8 cellular contexts compared by ENCODE assay signal in the genomic region with DNA sequence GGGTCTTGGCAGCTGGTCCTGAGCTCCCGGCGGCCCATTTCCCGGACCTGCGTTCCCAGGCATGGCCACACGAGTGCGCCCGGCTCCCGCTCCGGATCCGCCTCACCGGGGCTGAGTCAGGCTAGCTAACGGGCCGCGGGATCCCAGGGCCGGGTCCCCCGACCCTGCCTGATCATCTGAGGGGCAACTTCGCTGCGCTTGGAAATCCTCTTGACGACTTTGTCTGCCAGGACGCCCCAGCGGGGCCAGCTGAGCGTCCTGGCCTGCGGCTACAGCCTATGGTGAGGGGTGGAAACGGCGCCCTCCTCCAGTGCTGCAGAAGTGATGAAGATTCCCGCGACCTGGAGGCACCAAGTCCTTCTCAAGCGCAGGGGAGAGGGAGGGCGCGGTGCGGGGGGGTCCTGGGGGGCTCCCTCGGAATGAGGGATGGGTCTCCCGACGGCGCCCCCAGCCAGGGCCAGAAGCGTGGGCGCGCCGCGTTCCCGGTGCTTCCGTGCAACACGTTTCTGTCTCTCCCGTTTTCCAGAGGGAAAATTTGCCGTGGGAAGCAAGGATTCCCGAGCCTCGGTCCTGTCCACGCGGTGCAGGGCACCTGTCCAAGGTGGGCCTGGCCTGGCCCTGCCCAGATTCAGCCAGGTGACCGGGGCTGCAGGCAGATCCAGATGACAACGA.
DNase-seq lines count a peak whose midpoint lies in the region; ATAC-seq, FAIRE-seq and TF ChIP-seq lines count a peak whose summit lies in the region.

No MANE protein-coding gene starts in this region.

- peak; percentile 91 for TF ChIP-seq CTCF in GM10248 (IDR thresholded peaks at IDR 0.05; ENCODE audit: control extremely low read depth, extremely low read depth, low read depth, missing control alignments)
- TF ChIP-seq CTCF in lower lobe of right lung (IDR thresholded peaks at IDR 0.05), result peak; percentile 86

- no peak overlapping the region for H3K27ac ChIP-seq in lower lobe of right lung

- DNase-seq in GM10248 (ENCODE audit: extremely low spot score), result peak; percentile 80
- DNase-seq in H54 (ENCODE audit: insufficient read length, low spot score), result peak; percentile 76
- peak; percentile 46 for DNase-seq in LoVo (ENCODE audit: low spot score)
- DNase-seq in activated CD4-positive, alpha-beta T cell treated with anti-CD3 and anti-CD28 coated beads, Interleukin-2, amount 50 U/mL, for 1 hour, result peak; percentile 65
- DNase-seq in dedifferentiated amniotic fluid mesenchymal stem cell (ENCODE audit: extremely low spot score), result peak; percentile 44
- DNase-seq in lower lobe of right lung, result peak; percentile 74
- DNase-seq in stimulated activated CD4-positive, alpha-beta T cell treated with anti-CD3 and anti-CD28 coated beads, TNF-alpha, amount 100 ng/mL, for 48 hours (ENCODE audit: low read depth in 3 of 3), result peak; percentile 43 to 69 (median 47)
- no peak for DNase-seq in MV-4-11 (lab: John Stamatoyannopoulos, UW)

- H3K4me1 ChIP-seq in lower lobe of right lung, result peaks cover 13% of the 10 kb centered on the region

- FAIRE-seq in H54 (lab: Jason Lieb, UNC), result no peak

- POLR2A ChIA-PET in GM10248 (lab: Yijun Ruan, JAX), result no interaction called here

- ATAC-seq in lower lobe of right lung, result peak; percentile 84 to 85

- no peaks in the 10 kb centered on the region for H3K36me3 ChIP-seq in lower lobe of right lung

- peak overlapping the region; percentile 53 for H3K4me3 ChIP-seq in lower lobe of right lung

- no peaks in the 10 kb centered on the region for H3K9me3 ChIP-seq in lower lobe of right lung

- peaks cover 29% of the 10 kb centered on the region for H3K27me3 ChIP-seq in lower lobe of right lung (ENCODE audit: low read depth)

- no peak for TF ChIP-seq POLR2A in H54 (IDR thresholded peaks at IDR 0.05; ENCODE audit: low read depth, low read length)

- intact Hi-C loops in lower lobe of right lung (cut with DNase I), result no loop called here

- CTCF ChIA-PET in GM10248 (lab: Yijun Ruan, JAX), result interaction anchor here (0.6 to 11.0 kb wide), 31 partner anchors 9 to 1847 kb away, joined by 3 to 326 read pairs (median 4); partner anchors contain the start of gene CCSER2
